ENCODE assay signal across 8 cellular contexts in genomic region chrX:154411322-154411980, GRCh38. TPM values are rescaled to one million over a fixed set of nuclear protein-coding genes. Genes with fewer than 3 reads are reported as not detected.
A peak's percentile ranks its signal among the peaks of the same experiment; 100 is the strongest.
DNase-seq lines count a peak whose midpoint lies in the region; ATAC-seq and TF ChIP-seq lines count a peak whose summit lies in the region.

Gene TAFAZZIN, plus strand, starts transcription at chrX:154411539. Its CDS starts 305 bp downstream, at chrX:154411844.

- peak; percentile 61 for DNase-seq in Caki2 (ENCODE audit: low read depth)
- DNase-seq in M059J (ENCODE audit: low read depth): peak; percentile 73
- DNase-seq in amniotic stem cell (lab: John Stamatoyannopoulos, UW): peak; percentile 13
- DNase-seq in left cardiac atrium: peak; percentile 79
- peak; percentile 35 for DNase-seq in progenitor cell of endocrine pancreas (ENCODE audit: low spot score, unreplicated experiment)

- ATAC-seq in GM21515 (IDR thresholded peaks at IDR 0.05; ENCODE audit: unreplicated experiment) (peak; percentile 36), left cardiac atrium (peak; percentile 73 to 78), HG03159 (IDR thresholded peaks at IDR 0.05; ENCODE audit: unreplicated experiment) (no peak)

- TF ChIP-seq CTCF in progenitor cell of endocrine pancreas (IDR thresholded peaks at IDR 0.05; ENCODE audit: unreplicated experiment): no peak

- peak within 1 kb of the TSS; percentile 64 for H3K27ac Mint-ChIP-seq in progenitor cell of endocrine pancreas

- peak within 1 kb of the TSS; percentile 85 for H3K4me3 Mint-ChIP-seq in progenitor cell of endocrine pancreas (ENCODE audit: low read depth)

- intact Hi-C loops in T-helper 1 cell treated with Interleukin-12 subunit alpha and Interleukin-12 subunit beta and Interleukin-4 antibody, amounts not matched to agents 30 ng/mL and 1 ng/mL, for 36 hours (cut with micrococcal nuclease): loop anchor here (1.0 to 5.0 kb wide), 2 partner anchors 12 to 106 kb away; partner anchors contain the start of gene FAM3A
- intact Hi-C loops in left cardiac atrium (cut with DNase I): no loop called here

- peaks cover 6% of the 10 kb centered on the region for H3K4me1 Mint-ChIP-seq in progenitor cell of endocrine pancreas (ENCODE audit: low read depth)

- H3K36me3 Mint-ChIP-seq in progenitor cell of endocrine pancreas (ENCODE audit: insufficient read depth): peaks cover 8% of the 10 kb centered on the region

- in situ Hi-C loops in Caki2 (cut with HindIII; ENCODE audit: low pct_unique_long_range_greater_than_20kb, low sequenced_read_pairs): no loop called here

- H3K9me3 Mint-ChIP-seq in progenitor cell of endocrine pancreas (ENCODE audit: low read depth): no peaks in the 10 kb centered on the region

- no peaks in the 10 kb centered on the region for H3K27me3 Mint-ChIP-seq in progenitor cell of endocrine pancreas

RNA-seq across cellular contexts. Expression of gene TAFAZZIN, which starts in this region (rescaled TPM):
- 38.4 and 68.0 TPM in 2 replicates for total RNA-seq in Caki2 (2014; rRNA removed; shearing (Covaris generic); ENCODE audit: low replicate concordance)
- 24.9 and 32.1 TPM in 2 replicates for total RNA-seq in M059J (2014; rRNA removed; shearing (Covaris generic))
- 91.3 and 91.8 TPM in 2 replicates for total RNA-seq in T-helper 1 cell treated with Interleukin-12 subunit alpha and Interleukin-12 subunit beta and Interleukin-4 antibody, amounts not matched to agents 30 ng/mL and 1 ng/mL, for 36 hours
- total RNA-seq in left cardiac atrium (10 to 100 TPM; 36.6 to 41.2 TPM), progenitor cell of endocrine pancreas (34.5 and 38.4 TPM in 2 replicates)

Comparison
In these comparisons a context has a peak if more than half of its experiments do, and no peak if none do; other contexts are left out.
1. DNase-seq: peak in every context shown above with its lines; median percentile 79 in left cardiac atrium; 73 in M059J; 61 in Caki2; 35 in progenitor cell of endocrine pancreas; 13 in amniotic stem cell.